In genomic region chr14:61355892-61356325, GRCh38 we compare ENCODE assay signal across 8 cellular contexts. TPM values are rescaled to one million over a fixed set of nuclear protein-coding genes. Genes with fewer than 3 reads are reported as not detected.
DNase-seq lines count a peak whose midpoint lies in the region; ATAC-seq and TF ChIP-seq lines count a peak whose summit lies in the region.

No MANE protein-coding gene starts in this region.

- peak; percentile 8 for DNase-seq in GM03348 (ENCODE audit: low spot score)
- peak; percentile 24 for DNase-seq in choroid plexus epithelial cell (ENCODE audit: low read depth)
- DNase-seq in lung microvascular endothelial cell (ENCODE audit: low read depth in 2 of 2) = peak; percentile 100
- no peak for DNase-seq in tibial nerve (ENCODE audit: low spot score in 2 of 2)
- DNase-seq in OCI-M2 (lab: John Stamatoyannopoulos, UW; ENCODE audit: unreplicated experiment) = no peak
- DNase-seq in NCI-H774 (lab: John Stamatoyannopoulos, UW) = no peak

- no peak for TF ChIP-seq CTCF in choroid plexus epithelial cell (conservative IDR thresholded peaks at IDR 0.05; ENCODE audit: low read depth, low read length)
- no peak for TF ChIP-seq CTCF in tibial nerve (IDR thresholded peaks at IDR 0.05)

- peak; percentile 92 for ATAC-seq in SK-N-SH treated with all-trans-retinoic acid at 6 μM for 48 hours
- no peak for ATAC-seq in HG03039 (IDR thresholded peaks at IDR 0.05; ENCODE audit: unreplicated experiment)

- H3K4me3 ChIP-seq in choroid plexus epithelial cell (ENCODE audit: low read depth, low read length) = no peak overlapping the region
- no peak overlapping the region for H3K4me3 ChIP-seq in tibial nerve

- WGBS in tibial nerve, 2 donors = 45 to 48% methylated on average over 6 of the region's 6 CpGs

- no peaks in the 10 kb centered on the region for H3K27me3 ChIP-seq in tibial nerve

- no peaks in the 10 kb centered on the region for H3K9me3 ChIP-seq in tibial nerve

- TF ChIP-seq POLR2A in tibial nerve (IDR thresholded peaks at IDR 0.05) = no peak

- TF ChIP-seq EP300 in tibial nerve (IDR thresholded peaks at IDR 0.05) = peak in 1 of 2 donors; percentile 84

- no peaks in the 10 kb centered on the region for H3K36me3 ChIP-seq in tibial nerve

- peak overlapping the region in 1 of 4 donors; percentile 9 for H3K27ac ChIP-seq in tibial nerve

- H3K4me1 ChIP-seq in tibial nerve = no peaks in the 10 kb centered on the region

TF ChIP-seq in SK-N-SH treated with all-trans-retinoic acid at 6 μM for 48 hours, 23 proteins besides CTCF, POLR2A, EP300 and RAD21:
- TF ChIP-seq PATZ1 (CRISPR knock-in tag; IDR thresholded peaks at IDR 0.05; ENCODE audit: borderline replicate concordance) (no peak), ARNTL (CRISPR knock-in tag; IDR thresholded peaks at IDR 0.05; ENCODE audit: borderline replicate concordance, low read depth) (no peak)

RNA-seq across cellular contexts. Expression of gene PRKCH, which starts 34.5 kb away (rescaled TPM):
- total RNA-seq in lung microvascular endothelial cell = 221 and 373 TPM in 2 replicates
- total RNA-seq in tibial nerve = 10 to 100 TPM; 26.4 to 33.9 (median 29.2) TPM

Comparison
In these comparisons a context has a peak if more than half of its experiments do, and no peak if none do; other contexts are left out.
1. DNase-seq: peak in GM03348 (single experiment), choroid plexus epithelial cell (single experiment) and lung microvascular endothelial cell (2 of 2); none in tibial nerve (0 of 2), OCI-M2 (single experiment) and NCI-H774 (single experiment).